ENCODE assay signal across 1 cellular context in the genomic region with DNA sequence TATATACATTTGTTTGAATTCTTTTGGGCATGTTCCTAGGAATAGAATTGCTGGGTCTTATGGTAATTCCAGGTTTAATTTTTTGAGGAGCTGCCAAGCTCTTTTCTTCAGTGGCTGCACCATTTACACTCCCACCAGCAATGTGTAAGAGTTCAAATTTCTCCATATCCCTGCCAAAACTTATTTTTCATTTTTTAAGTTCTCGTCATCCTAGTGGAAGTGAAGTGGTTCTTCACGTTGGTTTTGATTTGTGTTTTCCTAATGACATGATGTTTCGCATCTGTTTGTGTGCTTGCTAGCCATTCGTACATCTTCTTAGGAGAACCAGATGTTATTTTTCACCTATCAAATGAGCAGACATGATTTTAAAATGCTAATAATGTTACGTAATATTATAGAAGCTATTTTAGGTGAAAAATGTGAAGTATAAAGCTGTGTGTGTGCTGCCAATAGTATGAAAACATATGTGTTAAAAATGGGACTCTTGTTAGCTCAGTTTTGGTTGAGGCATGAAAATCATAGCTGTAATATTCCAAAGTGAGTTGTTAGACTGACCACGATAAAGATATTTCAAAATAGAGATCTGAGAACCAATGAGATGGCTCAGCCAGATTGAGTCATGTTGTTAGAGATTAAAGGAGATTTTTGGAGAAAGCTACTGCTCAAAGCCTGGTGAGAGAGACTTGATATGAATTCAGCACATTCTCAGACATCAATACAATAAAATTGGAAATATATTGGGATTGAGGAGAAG.
TF ChIP-seq lines count a peak whose summit lies in the region.

No MANE protein-coding gene starts in this region.

TF ChIP-seq in IMR-90, 13 proteins besides CTCF, POLR2A, EP300 and RAD21:
- TF ChIP-seq MAZ (IDR thresholded peaks at IDR 0.05; ENCODE audit: borderline replicate concordance, low read depth, low read length) (no peak), SMC3 (IDR thresholded peaks at IDR 0.05; ENCODE audit: low read depth, low read length) (no peak), MAFK (IDR thresholded peaks at IDR 0.05; ENCODE audit: low read depth, low read length) (no peak), CEBPB (IDR thresholded peaks at IDR 0.05; ENCODE audit: low read depth, low read length) (no peak)
- TF ChIP-seq, protein P1, sequence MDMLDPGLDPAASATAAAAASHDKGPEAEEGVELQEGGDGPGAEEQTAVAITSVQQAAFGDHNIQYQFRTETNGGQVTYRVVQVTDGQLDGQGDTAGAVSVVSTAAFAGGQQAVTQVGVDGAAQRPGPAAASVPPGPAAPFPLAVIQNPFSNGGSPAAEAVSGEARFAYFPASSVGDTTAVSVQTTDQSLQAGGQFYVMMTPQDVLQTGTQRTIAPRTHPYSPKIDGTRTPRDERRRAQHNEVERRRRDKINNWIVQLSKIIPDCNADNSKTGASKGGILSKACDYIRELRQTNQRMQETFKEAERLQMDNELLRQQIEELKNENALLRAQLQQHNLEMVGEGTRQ (IDR thresholded peaks at IDR 0.05; ENCODE audit: low read depth, low read length) = no peak
TF ChIP-seq in IMR-90: peak in this region for 0.
